In genomic region chr6:48835421-48835958, GRCh38 we compare ENCODE assay signal across 19 cellular contexts.
DNase-seq lines count a peak whose midpoint lies in the region; ATAC-seq and TF ChIP-seq lines count a peak whose summit lies in the region.
"Had no signal": no experiment of that assay in that cellular context is flagged by ENCODE, and none has a peak within 500 bp of the region (broad histone marks: within the 10 kb centered on the region; RNA-seq: fewer than 3 reads in every experiment).

No MANE protein-coding gene starts in this region.

- DNase-seq in A172 (ENCODE audit: low spot score) (peak; percentile 37), HFF-Myc (ENCODE audit: extremely low read depth, low read depth) (peak; percentile 16), OCI-M1 (lab: John Stamatoyannopoulos, UW) (peak; percentile 49), fibroblast of lung (ENCODE audit: low read depth in 2 of 2) (peak; percentile 3 to 62), posterior vena cava (ENCODE audit: low spot score) (no peak), NCI-H510A treated with DMSO at 0.1 percent for 48 hours (lab: John Stamatoyannopoulos, UW) (no peak)
- DNase-seq: activated naive CD4-positive, alpha-beta T cell treated with Interleukin-2 at 50 U/mL for 16 hours; CD8-positive, alpha-beta T cell; dorsolateral prefrontal cortex; HFFc6; NCI-H187; NCI-H524 treated with DMSO at 0.1 percent for 48 hours; T-helper 17 cell had no signal

- intact Hi-C loops in posterior vena cava (cut with DNase I): no loop called here

- no peak overlapping the region for H3K4me3 ChIP-seq in HFF-Myc (replicated peaks; ENCODE audit: low read depth, low read length)
- H3K4me3 ChIP-seq in fibroblast of lung (replicated peaks in 1 of 4; ENCODE audit: control extremely low read depth in 1 of 4, insufficient read depth in 1 of 4, low read depth in 3 of 4, low read length in 4 of 4): no peak overlapping the region
- H3K4me3 ChIP-seq: dorsolateral prefrontal cortex had no signal

- H2AFZ ChIP-seq in fibroblast of lung (ENCODE audit: low read length): no peak overlapping the region
- H2AFZ ChIP-seq: parathyroid adenoma had no signal

- H3K9ac ChIP-seq in fibroblast of lung (ENCODE audit: insufficient read depth, low read length): no peak overlapping the region
- H3K9ac ChIP-seq: parathyroid adenoma had no signal

- H3K9me3 ChIP-seq in fibroblast of lung (ENCODE audit: control insufficient read depth, insufficient read depth, low read depth, low read length): no peaks in the 10 kb centered on the region

- no peak overlapping the region for H3K4me2 ChIP-seq in fibroblast of lung (ENCODE audit: extremely low read depth, insufficient read depth, low read length)

- H4K20me1 ChIP-seq in fibroblast of lung (ENCODE audit: control insufficient read depth, extremely low read depth, insufficient read depth, low read length): no peaks in the 10 kb centered on the region

- H3K4me1 ChIP-seq in fibroblast of lung (ENCODE audit: control insufficient read depth, extremely low read depth, insufficient read depth, low read length): peaks cover 4% of the 10 kb centered on the region
- H3K4me1 ChIP-seq: parathyroid adenoma had no signal

- no peak overlapping the region for H3K27ac ChIP-seq in fibroblast of lung (ENCODE audit: insufficient read depth, low read length)
- H3K27ac ChIP-seq: dorsolateral prefrontal cortex, parathyroid adenoma had no signal

- no peaks in the 10 kb centered on the region for H3K79me2 ChIP-seq in fibroblast of lung (ENCODE audit: control insufficient read depth, insufficient read depth, low read length)
- H3K79me2 ChIP-seq: parathyroid adenoma had no signal

- no peaks in the 10 kb centered on the region for H3K36me3 ChIP-seq in fibroblast of lung (ENCODE audit: control insufficient read depth, insufficient read depth, low read length)

- TF ChIP-seq CTCF in HFF-Myc (IDR thresholded peaks at IDR 0.05; ENCODE audit: low read depth, low read length, missing control alignments) (no peak), fibroblast of lung (conservative IDR thresholded peaks at IDR 0.05 in 1 of 2, IDR thresholded peaks at IDR 0.05 in 1 of 2; ENCODE audit: low read depth in 1 of 2, low read length in 2 of 2) (no peak)

- ATAC-seq in HG03571 (IDR thresholded peaks at IDR 0.05; ENCODE audit: unreplicated experiment) (no peak), HG02678 (IDR thresholded peaks at IDR 0.05; ENCODE audit: unreplicated experiment) (no peak)
- ATAC-seq: activated CD4-positive, CD25-positive, alpha-beta regulatory T cell treated with anti-CD3 and anti-CD28 coated beads, Interleukin-2, amount 50 U/mL, for 24 hours; CD8-positive, alpha-beta T cell; esophagus mucosa; stimulated activated memory B cell treated with anti-CD40 and anti-IgM and Interleukin-4, amounts not matched to agents 10 μg/mL and 1 μg/mL and 100 μg/mL, for 72 hours; T-helper 17 cell had no signal

- no peaks in the 10 kb centered on the region for H3K27me3 ChIP-seq in fibroblast of lung (ENCODE audit: control insufficient read depth, insufficient read depth, low read length)
- H3K27me3 ChIP-seq: dorsolateral prefrontal cortex had no signal

Comparison
In these comparisons a context has a peak if more than half of its experiments do, and no peak if none do; other contexts are left out.
1. DNase-seq: peak in A172 (single experiment), HFF-Myc (single experiment), OCI-M1 (single experiment) and fibroblast of lung (2 of 2); none in posterior vena cava (single experiment) and NCI-H510A treated with DMSO at 0.1 percent for 48 hours (single experiment).